In the genomic region with DNA sequence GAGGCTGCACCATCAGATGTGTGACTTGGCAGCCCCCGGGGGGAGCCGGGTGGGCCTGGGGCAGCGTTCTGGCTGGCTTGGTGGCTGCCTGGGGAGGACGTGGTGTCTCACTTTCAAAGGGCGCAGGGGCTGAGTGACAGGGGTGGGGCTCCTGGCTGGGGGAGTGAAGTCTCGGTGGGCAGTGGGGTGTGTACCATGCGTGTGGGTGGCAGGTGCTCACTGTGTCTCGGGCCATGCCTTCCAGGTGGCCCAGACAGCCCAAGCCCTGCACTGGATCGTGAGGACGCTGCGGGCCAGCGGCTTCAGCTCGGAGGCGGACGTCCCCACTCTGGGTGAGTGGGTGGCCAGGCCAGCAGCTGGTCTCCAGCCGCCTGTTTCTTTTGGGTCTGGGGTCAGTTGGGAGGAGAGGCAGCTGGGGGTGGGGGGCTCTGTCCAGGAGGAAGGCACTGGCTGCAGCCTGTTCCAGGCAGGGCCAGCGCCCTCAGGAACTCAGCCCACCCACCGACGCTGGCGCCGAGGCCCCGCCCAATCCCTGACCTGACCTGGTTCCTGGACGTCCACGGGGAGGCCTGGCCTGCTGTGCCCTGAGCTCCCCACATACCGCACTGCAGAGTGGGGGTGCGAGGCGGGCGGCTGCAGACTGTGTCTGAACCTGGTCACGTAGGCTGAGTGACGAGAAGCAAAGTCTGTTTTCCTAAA, we compare ENCODE assay signal across 1 cellular context.
TF ChIP-seq lines count a peak whose summit lies in the region.

No MANE protein-coding gene starts in this region.

TF ChIP-seq in A549, 52 proteins besides CTCF, POLR2A, EP300 and RAD21 (continued from another document):
- TF ChIP-seq, protein P1, sequence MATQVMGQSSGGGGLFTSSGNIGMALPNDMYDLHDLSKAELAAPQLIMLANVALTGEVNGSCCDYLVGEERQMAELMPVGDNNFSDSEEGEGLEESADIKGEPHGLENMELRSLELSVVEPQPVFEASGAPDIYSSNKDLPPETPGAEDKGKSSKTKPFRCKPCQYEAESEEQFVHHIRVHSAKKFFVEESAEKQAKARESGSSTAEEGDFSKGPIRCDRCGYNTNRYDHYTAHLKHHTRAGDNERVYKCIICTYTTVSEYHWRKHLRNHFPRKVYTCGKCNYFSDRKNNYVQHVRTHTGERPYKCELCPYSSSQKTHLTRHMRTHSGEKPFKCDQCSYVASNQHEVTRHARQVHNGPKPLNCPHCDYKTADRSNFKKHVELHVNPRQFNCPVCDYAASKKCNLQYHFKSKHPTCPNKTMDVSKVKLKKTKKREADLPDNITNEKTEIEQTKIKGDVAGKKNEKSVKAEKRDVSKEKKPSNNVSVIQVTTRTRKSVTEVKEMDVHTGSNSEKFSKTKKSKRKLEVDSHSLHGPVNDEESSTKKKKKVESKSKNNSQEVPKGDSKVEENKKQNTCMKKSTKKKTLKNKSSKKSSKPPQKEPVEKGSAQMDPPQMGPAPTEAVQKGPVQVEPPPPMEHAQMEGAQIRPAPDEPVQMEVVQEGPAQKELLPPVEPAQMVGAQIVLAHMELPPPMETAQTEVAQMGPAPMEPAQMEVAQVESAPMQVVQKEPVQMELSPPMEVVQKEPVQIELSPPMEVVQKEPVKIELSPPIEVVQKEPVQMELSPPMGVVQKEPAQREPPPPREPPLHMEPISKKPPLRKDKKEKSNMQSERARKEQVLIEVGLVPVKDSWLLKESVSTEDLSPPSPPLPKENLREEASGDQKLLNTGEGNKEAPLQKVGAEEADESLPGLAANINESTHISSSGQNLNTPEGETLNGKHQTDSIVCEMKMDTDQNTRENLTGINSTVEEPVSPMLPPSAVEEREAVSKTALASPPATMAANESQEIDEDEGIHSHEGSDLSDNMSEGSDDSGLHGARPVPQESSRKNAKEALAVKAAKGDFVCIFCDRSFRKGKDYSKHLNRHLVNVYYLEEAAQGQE (IDR thresholded peaks at IDR 0.05) = no peak
- TF ChIP-seq CHD4 (IDR thresholded peaks at IDR 0.05; ENCODE audit: borderline replicate concordance) (no peak), MAZ (IDR thresholded peaks at IDR 0.05; ENCODE audit: borderline replicate concordance, low read depth, low read length) (no peak), RCOR1 (IDR thresholded peaks at IDR 0.05; ENCODE audit: low read depth, low read length) (no peak), HDAC2 (IDR thresholded peaks at IDR 0.05) (no peak)
